ENCODE assay signal across 1 cellular context in genomic region chr20:35199696-35200095, GRCh38.
TF ChIP-seq lines count a peak whose summit lies in the region.

No MANE protein-coding gene starts in this region.

TF ChIP-seq in HepG2, 621 proteins besides CTCF, POLR2A, EP300 and RAD21:
- TF ChIP-seq MAFK (conservative IDR thresholded peaks at IDR 0.05 in 1 of 2, IDR thresholded peaks at IDR 0.05 in 1 of 2; ENCODE audit: low read length in 2 of 2) (peak; percentile 42 to 49), ZNF331 (CRISPR knock-in tag; IDR thresholded peaks at IDR 0.05) (no peak), KDM5B (CRISPR knock-in tag; IDR thresholded peaks at IDR 0.05; ENCODE audit: borderline replicate concordance) (no peak), RXRA (CRISPR knock-in tag; IDR thresholded peaks at IDR 0.05) (no peak), NFIC (IDR thresholded peaks at IDR 0.05; ENCODE audit: low read length) (no peak)
